ENCODE assay signal across 1 cellular context in the genomic region with DNA sequence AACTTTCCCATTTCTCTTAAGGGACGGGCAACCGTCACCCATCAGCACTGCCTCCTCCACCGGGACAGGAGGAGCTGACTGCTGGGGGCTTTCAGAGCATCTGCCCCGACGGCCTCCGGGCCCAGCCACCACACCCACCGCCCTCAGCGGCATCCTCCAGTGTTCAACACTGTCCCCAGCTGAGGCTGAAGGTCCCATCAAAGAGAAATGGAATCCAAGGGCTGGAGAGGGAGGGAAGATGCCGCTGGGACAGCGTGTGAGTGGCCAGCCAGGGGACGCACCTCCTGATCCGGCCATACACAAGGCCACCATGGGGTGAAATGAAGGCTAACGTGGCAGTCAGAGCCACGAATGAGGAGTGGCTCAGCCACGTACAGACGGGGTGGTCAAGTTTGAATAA.
TF ChIP-seq lines count a peak whose summit lies in the region.

No MANE protein-coding gene starts in this region.

TF ChIP-seq in H1, 55 proteins besides CTCF, POLR2A, EP300 and RAD21:
- TF ChIP-seq PHF8 (conservative IDR thresholded peaks at IDR 0.05; ENCODE audit: low read depth, low read length), result no peak
